In the genomic region with DNA sequence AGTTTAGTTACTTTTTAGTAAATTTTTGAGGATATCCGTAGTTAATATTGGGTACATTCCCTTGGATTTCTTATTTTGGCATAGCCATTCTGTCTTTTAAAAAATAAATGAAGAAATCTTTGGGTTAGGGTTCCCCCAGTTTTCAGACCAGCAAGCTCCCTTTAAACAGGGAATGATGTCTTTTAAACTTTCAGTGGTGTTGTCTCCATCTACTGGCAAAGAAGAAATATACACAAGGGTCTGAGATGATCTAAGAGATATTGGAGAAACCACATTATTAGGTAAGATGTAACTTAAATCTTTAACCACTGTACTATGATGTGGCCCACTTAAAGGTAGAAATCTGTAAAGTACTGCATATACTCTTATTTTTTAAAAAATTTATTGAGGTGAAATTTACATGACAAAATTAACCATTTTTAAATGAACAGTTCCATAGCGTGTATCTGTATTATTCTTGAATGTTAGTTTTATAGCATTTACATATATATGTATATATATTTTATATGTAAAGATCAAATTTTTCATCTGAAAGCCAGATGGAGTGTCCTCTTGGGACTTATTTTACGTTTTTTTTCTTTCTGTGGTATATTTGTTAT, we compare ENCODE assay signal across 8 cellular contexts. TPM values are rescaled to one million over a fixed set of nuclear protein-coding genes. Genes with fewer than 3 reads are reported as not detected.
A peak's percentile ranks its signal among the peaks of the same experiment; 100 is the strongest.
DNase-seq lines count a peak whose midpoint lies in the region; ATAC-seq, FAIRE-seq and TF ChIP-seq lines count a peak whose summit lies in the region.

No MANE protein-coding gene starts in this region.

- H3K27me3 ChIP-seq in Panc1 (ENCODE audit: control insufficient read depth, insufficient read depth, low read length): no peaks in the 10 kb centered on the region

- no peaks in the 10 kb centered on the region for H3K9me3 ChIP-seq in Panc1 (ENCODE audit: control insufficient read depth, insufficient read depth, low read depth, low read length)

- H3K27ac ChIP-seq in Panc1 (ENCODE audit: low read length): no peak overlapping the region

- in situ Hi-C loops in Panc1 (cut with HindIII; ENCODE audit: low pct_unique_long_range_greater_than_20kb, low sequenced_read_pairs): no loop called here

- DNase-seq in Ammon's horn (ENCODE audit: low spot score) (peak; percentile 69), GM18507 (ENCODE audit: extremely low spot score, insufficient read length, low read depth) (no peak), Panc1 (ENCODE audit: low read depth, low spot score) (no peak), dermis blood vessel endothelial cell (peak; percentile 60), myocyte (ENCODE audit: low read depth) (peak; percentile 50), NCI-H1092 treated with DMSO at 0.1 percent for 48 hours (lab: John Stamatoyannopoulos, UW) (no peak)

- CTCF ChIA-PET in Panc1 (lab: Charles Lee): interaction anchor here (0.5 to 1.0 kb wide), 4 partner anchors 20 to 609 kb away, joined by 3 read pairs; no protein-coding TSS in a partner anchor

- POLR2A ChIA-PET in Panc1 (lab: Charles Lee): interaction anchor here (0.6 kb wide), 1 partner anchor 181 kb away, joined by 3 read pairs; no protein-coding TSS in a partner anchor

- TF ChIP-seq CTCF in Panc1 (IDR thresholded peaks at IDR 0.05): peak; percentile 71; the same call in 1 of the 2 replicates

- intact Hi-C loops in Panc1 (cut with micrococcal nuclease; ENCODE audit: unreplicated experiment): no loop called here

- H3K36me3 ChIP-seq in Panc1 (ENCODE audit: control insufficient read depth, insufficient read depth, low read length): peaks cover 23% of the 10 kb centered on the region; the same call in 1 of the 2 replicates

- no peaks in the 10 kb centered on the region for H3K4me1 ChIP-seq in Panc1 (ENCODE audit: control insufficient read depth, insufficient read depth, low read length)

- ATAC-seq in Panc1 (peak; percentile 68; the same call in 1 of the 2 replicates), GM21515 (IDR thresholded peaks at IDR 0.05; ENCODE audit: unreplicated experiment) (no peak), GM18517 (IDR thresholded peaks at IDR 0.05; ENCODE audit: unreplicated experiment) (no peak)

- no peak overlapping the region for H3K4me3 ChIP-seq in Panc1 (ENCODE audit: low read depth in 2 of 2, low read length in 2 of 2)

- BruUV-seq in Panc1 (replicated peaks; lab: Mats Ljungman, UMichigan): no TSS peak

- peak; percentile 86 for FAIRE-seq in GM18507 (lab: Jason Lieb, UNC)

RNA-seq across cellular contexts. Expression of gene EIF3J, which starts 35.1 kb away (rescaled TPM):
- total RNA-seq in Panc1 (2021; ENCODE audit: unreplicated experiment) (128 TPM), dermis blood vessel endothelial cell (49.7 and 93.9 TPM in 2 replicates), myocyte (39.7 and 55.4 TPM in 2 replicates)
- polyA plus RNA-seq in Panc1 (2012; ENCODE audit: insufficient read length): 81.8 TPM
- 67.5 TPM for polyA plus RNA-seq in myocyte (2012)

Comparison
In these comparisons a context has a peak if more than half of its experiments do, and no peak if none do; other contexts are left out.
1. DNase-seq: peak in Ammon's horn (single experiment), dermis blood vessel endothelial cell (single experiment) and myocyte (single experiment); none in GM18507 (single experiment), Panc1 (single experiment) and NCI-H1092 treated with DMSO at 0.1 percent for 48 hours (single experiment).